Comparison of ENCODE assay signal across 1 cellular context in the genomic region with DNA sequence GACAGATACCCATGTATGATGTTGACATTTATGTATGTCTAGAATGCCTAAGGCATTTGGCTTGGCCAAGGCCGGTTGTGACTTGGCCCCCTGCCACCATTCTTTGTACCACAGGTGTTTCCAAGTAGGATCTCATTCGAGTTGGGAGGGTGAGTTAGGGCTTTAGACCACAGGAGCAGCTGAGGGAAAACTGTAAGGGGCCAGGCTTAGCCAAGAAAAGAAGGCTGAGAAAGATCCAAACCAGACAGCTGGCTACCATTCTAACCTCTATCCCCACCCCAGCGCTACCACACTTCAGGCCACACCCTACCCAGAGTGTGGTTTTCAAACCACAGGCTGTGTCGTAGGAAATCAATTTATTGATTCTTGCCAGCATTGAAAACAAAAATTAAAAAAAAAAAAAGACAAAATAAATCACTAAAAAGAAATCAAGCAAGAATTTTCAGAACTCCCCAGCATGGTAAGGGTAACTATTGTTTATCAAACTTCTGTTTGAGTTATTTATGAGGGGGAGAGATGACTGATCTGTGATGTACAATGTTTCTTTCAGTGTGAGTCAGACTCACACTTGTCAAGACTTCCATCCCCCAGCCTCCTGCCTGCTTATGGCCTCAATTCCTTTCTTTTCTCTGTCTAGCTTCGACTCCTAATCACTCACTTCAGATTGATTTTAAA.
TF ChIP-seq lines count a peak whose summit lies in the region.

No MANE protein-coding gene starts in this region.

TF ChIP-seq in HepG2, 621 proteins besides CTCF, POLR2A, EP300 and RAD21:
- no peak for TF ChIP-seq ZNF567 (CRISPR knock-in tag; IDR thresholded peaks at IDR 0.05; ENCODE audit: borderline replicate concordance)
- TF ChIP-seq MZF1 (CRISPR knock-in tag; IDR thresholded peaks at IDR 0.05; ENCODE audit: borderline replicate concordance) = no peak
- no peak for TF ChIP-seq RFXANK (CRISPR knock-in tag; IDR thresholded peaks at IDR 0.05)
- TF ChIP-seq KAT2B (IDR thresholded peaks at IDR 0.05; ENCODE audit: borderline replicate concordance, low read depth, low read length) = peak; percentile 51; the same call in 1 of the 2 replicates
TF ChIP-seq in HepG2: peak in this region for 1.
